ENCODE assay signal across 9 cellular contexts in genomic region chr18:14978962-14979535, GRCh38.
DNase-seq lines count a peak whose midpoint lies in the region; ATAC-seq and TF ChIP-seq lines count a peak whose summit lies in the region.
"Had no signal": no experiment of that assay in that cellular context is flagged by ENCODE, and none has a peak within 500 bp of the region (broad histone marks: within the 10 kb centered on the region; RNA-seq: fewer than 3 reads in every experiment).

No MANE protein-coding gene starts in this region.

- H2BK20ac ChIP-seq in H9 (ENCODE audit: low read depth, low read length, poor library complexity, severe bottlenecking) = no peak overlapping the region

- H3K79me2 ChIP-seq in ACC112 (ENCODE audit: control insufficient read depth, insufficient read depth, low read length, unreplicated experiment) (no peaks in the 10 kb centered on the region), H9 (ENCODE audit: insufficient read depth, low read length) (no peaks in the 10 kb centered on the region)

- no peak overlapping the region for H3K23ac ChIP-seq in H9 (ENCODE audit: insufficient read length, low read depth, low read length)

- H3K4me3 Mint-ChIP-seq in H9 = no peak overlapping the region
- H3K4me3 Mint-ChIP-seq: stimulated activated naive CD8-positive, alpha-beta T cell treated with anti-CD3 and anti-CD28 coated beads, Interleukin-15, amount 100 ng/mL, for 72 hours had no signal

- H3K36me3 ChIP-seq in ACC112 (ENCODE audit: insufficient read depth, low read length) = no peaks in the 10 kb centered on the region

- H3K4ac ChIP-seq in H9 (ENCODE audit: low read depth, low read length) = no peak overlapping the region

- ATAC-seq in GM21576 (IDR thresholded peaks at IDR 0.05; ENCODE audit: unreplicated experiment) = no peak
- ATAC-seq: stimulated activated naive CD8-positive, alpha-beta T cell treated with anti-CD3 and anti-CD28 coated beads, Interleukin-15, amount 100 ng/mL, for 72 hours had no signal

- no peak overlapping the region for H4K91ac ChIP-seq in H9 (ENCODE audit: insufficient read length, low read depth, low read length)

- no peaks in the 10 kb centered on the region for H3K79me1 ChIP-seq in H9 (ENCODE audit: insufficient read depth, low read depth, low read length, poor library complexity, severe bottlenecking)

- H2BK15ac ChIP-seq in H9 (ENCODE audit: low read depth, low read length) = no peak overlapping the region

- H3K36me3 Mint-ChIP-seq in H9 (ENCODE audit: insufficient read depth in 1 of 3, low read depth in 3 of 3) = peaks cover 13 to 36% (median 23%) of the 10 kb centered on the region in 3 experiments

- H3K4me3 ChIP-seq in ACC112 (ENCODE audit: low read depth, low read length) = no peak overlapping the region

- no peaks in the 10 kb centered on the region for H4K20me1 ChIP-seq in H9 (ENCODE audit: control insufficient read depth, insufficient read depth, insufficient read length)

- H3K27me3 ChIP-seq in ACC112 (ENCODE audit: insufficient read depth, low read length) = no peaks in the 10 kb centered on the region
- no peaks in the 10 kb centered on the region for H3K27me3 ChIP-seq in H9 (ENCODE audit: insufficient read depth, low read length)

- no peaks in the 10 kb centered on the region for H3K23me2 ChIP-seq in H9 (ENCODE audit: insufficient read length, low read depth, low read length, poor library complexity, severe bottlenecking)

- H3K27ac ChIP-seq in ACC112 (ENCODE audit: low read depth, low read length) (no peak overlapping the region), H9 (ENCODE audit: insufficient read length, low read depth, low read length) (no peak overlapping the region)

- H3K9me3 Mint-ChIP-seq in H9 = peaks cover 91 to 97% of the 10 kb centered on the region in 2 experiments
- H3K9me3 Mint-ChIP-seq: stimulated activated naive CD8-positive, alpha-beta T cell treated with anti-CD3 and anti-CD28 coated beads, Interleukin-15, amount 100 ng/mL, for 72 hours had no signal

- no peak overlapping the region for H2BK12ac ChIP-seq in H9 (ENCODE audit: insufficient read length, low read depth, low read length)

- 0 out of 3 replicates have a peak, but pooled peaks have one; percentile 13 for TF ChIP-seq CTCF in H9 (conservative IDR thresholded peaks at IDR 0.05)

- no peak overlapping the region for H3K18ac ChIP-seq in H9 (ENCODE audit: insufficient read length, low read depth, low read length)

- H3K14ac ChIP-seq in H9 (ENCODE audit: insufficient read depth, low read length) = no peak overlapping the region

- H2AFZ ChIP-seq in ACC112 (ENCODE audit: low read length, unreplicated experiment) (peak overlapping the region; percentile 53), H9 (ENCODE audit: low read length) (no peak overlapping the region)

- H3K56ac ChIP-seq in H9 (ENCODE audit: insufficient read length, low read depth, low read length) = no peak overlapping the region

- no peak overlapping the region for H4K8ac ChIP-seq in H9 (replicated peaks; ENCODE audit: insufficient read length, low read depth, low read length)

- H2BK5ac ChIP-seq in H9 (ENCODE audit: insufficient read length, low read length) = no peak overlapping the region

- no peak overlapping the region for H2BK120ac ChIP-seq in H9 (ENCODE audit: low read depth, low read length, poor library complexity, severe bottlenecking)

- no peak overlapping the region for H3T11ph ChIP-seq in H9 (ENCODE audit: low read length)

- H3K9ac ChIP-seq in H9 (ENCODE audit: extremely low read depth, insufficient read length, low read length) = no peak overlapping the region

- H3K4me1 Mint-ChIP-seq in H9 = no peaks in the 10 kb centered on the region
- H3K4me1 Mint-ChIP-seq: stimulated activated naive CD8-positive, alpha-beta T cell treated with anti-CD3 and anti-CD28 coated beads, Interleukin-15, amount 100 ng/mL, for 72 hours had no signal

- no peaks in the 10 kb centered on the region; the same call in 1 of the 2 replicates for H3K27me3 Mint-ChIP-seq in H9 (ENCODE audit: low read depth)

- no peak overlapping the region for H3K27ac Mint-ChIP-seq in H9
- H3K27ac Mint-ChIP-seq: stimulated activated naive CD8-positive, alpha-beta T cell treated with anti-CD3 and anti-CD28 coated beads, Interleukin-15, amount 100 ng/mL, for 72 hours had no signal

- no peak overlapping the region for H3K4me2 ChIP-seq in H9 (ENCODE audit: insufficient read depth, insufficient read length, low read length)

- WGBS in H9 (ENCODE audit: extremely low coverage, insufficient read length, low lambda C conversion rate) = no CpG with 5 or more reads among the region's 8 CpGs

- H3K9me3 ChIP-seq in H9 (ENCODE audit: control insufficient read depth, low read depth, low read length) = peaks cover 69% of the 10 kb centered on the region

- DNase-seq in H9 (no peak), SKM-1 treated with dmso at 0.1 percent for 144 hours (lab: John Stamatoyannopoulos, UW; ENCODE audit: unreplicated experiment) (peak; percentile 68), iPS-NIHi7 (ENCODE audit: extremely low spot score) (peak; percentile 68), NOMO-1 treated with dmso at 0.1 percent for 144 hours (lab: John Stamatoyannopoulos, UW; ENCODE audit: unreplicated experiment) (no peak), activated gamma-delta T cell treated with Interleukin-2 at 50 U/mL for 16 hours (no peak), NCI-H510A treated with DMSO at 0.1 percent for 48 hours (lab: John Stamatoyannopoulos, UW) (no peak)

- peaks cover 29% of the 10 kb centered on the region for H3K4me1 ChIP-seq in ACC112 (ENCODE audit: control insufficient read depth, insufficient read depth, low read length, unreplicated experiment)
- H3K4me1 ChIP-seq in H9 (ENCODE audit: insufficient read depth, low read length) = no peaks in the 10 kb centered on the region

- H4K5ac ChIP-seq in H9 (ENCODE audit: insufficient read length, low read depth, low read length) = no peak overlapping the region

- no peak overlapping the region for H2AK5ac ChIP-seq in H9 (ENCODE audit: insufficient read length, low read length)

Comparison
In these comparisons a context has a peak if more than half of its experiments do, and no peak if none do; other contexts are left out.
1. DNase-seq: peak in SKM-1 treated with dmso at 0.1 percent for 144 hours (single experiment) and iPS-NIHi7 (single experiment); none in H9 (single experiment), NOMO-1 treated with dmso at 0.1 percent for 144 hours (single experiment), activated gamma-delta T cell treated with Interleukin-2 at 50 U/mL for 16 hours (single experiment) and NCI-H510A treated with DMSO at 0.1 percent for 48 hours (single experiment).